8 cellular contexts compared by ENCODE assay signal in genomic region chr2:96146151-96146880, GRCh38. TPM values are rescaled to one million over a fixed set of nuclear protein-coding genes. Genes with fewer than 3 reads are reported as not detected.
A peak's percentile ranks its signal among the peaks of the same experiment; 100 is the strongest.
DNase-seq lines count a peak whose midpoint lies in the region; ATAC-seq and TF ChIP-seq lines count a peak whose summit lies in the region.

No MANE protein-coding gene starts in this region.

- H3K27me3 ChIP-seq in SJCRH30, result no peaks in the 10 kb centered on the region
- no peaks in the 10 kb centered on the region for H3K27me3 ChIP-seq in right lobe of liver

- H3K4me3 ChIP-seq in SJCRH30 (peak overlapping the region; percentile 50), right lobe of liver (no peak overlapping the region)

- peak; percentile 36 for ATAC-seq in GM18498 (IDR thresholded peaks at IDR 0.05; ENCODE audit: unreplicated experiment)
- peak; percentile 32 for ATAC-seq in HG02798 (IDR thresholded peaks at IDR 0.05; ENCODE audit: poor library complexity, unreplicated experiment)
- peak; percentile 25 to 48 (median 40) for ATAC-seq in right lobe of liver

- WGBS in right lobe of liver (ENCODE audit: insufficient coverage, low coverage, low lambda C conversion rate, missing lambda C conversion rate), result 100% methylated on average over 3 of the region's 20 CpGs

- no peak for TF ChIP-seq CTCF in right lobe of liver (IDR thresholded peaks at IDR 0.05)

- peak overlapping the region; percentile 86 for H3K4me3 Mint-ChIP-seq in activated naive CD4-positive, alpha-beta T cell treated with anti-CD3 and anti-CD28 coated beads for 36 hours

- CTCF ChIA-PET in activated naive CD4-positive, alpha-beta T cell treated with anti-CD3 and anti-CD28 coated beads for 36 hours (lab: Charles Lee), result interaction anchor here (0.9 to 18.5 kb wide), 7 partner anchors 11 to 30 kb away, joined by 3 to 482 read pairs (median 6); partner anchors contain the start of gene ADRA2B

- peak overlapping the region; percentile 99 for H3K27ac Mint-ChIP-seq in activated naive CD4-positive, alpha-beta T cell treated with anti-CD3 and anti-CD28 coated beads for 36 hours

- H3K4me1 ChIP-seq in SJCRH30, result peaks cover 42% of the 10 kb centered on the region
- no peaks in the 10 kb centered on the region for H3K4me1 ChIP-seq in right lobe of liver

- H3K27me3 Mint-ChIP-seq in activated naive CD4-positive, alpha-beta T cell treated with anti-CD3 and anti-CD28 coated beads for 36 hours (ENCODE audit: low read depth), result no peaks in the 10 kb centered on the region

- H3K27ac ChIP-seq in SJCRH30, result peak overlapping the region; percentile 91
- H3K27ac ChIP-seq in right lobe of liver, result peak overlapping the region; percentile 6 to 37 (median 20)

- DNase-seq in SJCRH30 (peak; percentile 61 to 75), right lobe of liver (peak; percentile 51 to 79 (median 70)), NCI-H446 treated with DMSO at 0.1 percent for 48 hours (lab: John Stamatoyannopoulos, UW) (no peak), epidermal melanocyte (ENCODE audit: insufficient read length, low spot score) (no peak)
- DNase-seq in activated naive CD4-positive, alpha-beta T cell treated with anti-CD3 and anti-CD28 coated beads for 36 hours, result peak; percentile 96
- peak; percentile 49 to 69 for DNase-seq in stimulated activated CD8-positive, alpha-beta memory T cell treated with anti-CD3 and anti-CD28 coated beads, Interleukin-4, amount 100 ng/mL, for 1 hour (ENCODE audit: low read depth in 2 of 2, low spot score in 1 of 2)

- peaks cover 56% of the 10 kb centered on the region for H3K4me1 Mint-ChIP-seq in activated naive CD4-positive, alpha-beta T cell treated with anti-CD3 and anti-CD28 coated beads for 36 hours (ENCODE audit: low read depth)

- intact Hi-C loops in activated naive CD4-positive, alpha-beta T cell treated with anti-CD3 and anti-CD28 coated beads for 36 hours (cut with micrococcal nuclease), result loop anchor here (1.0 to 5.0 kb wide), 6 partner anchors 18 to 816 kb away; partner anchors contain the start of gene CNNM4
- intact Hi-C loops in right lobe of liver (cut with DNase I), result no loop called here

- H3K36me3 Mint-ChIP-seq in activated naive CD4-positive, alpha-beta T cell treated with anti-CD3 and anti-CD28 coated beads for 36 hours (ENCODE audit: low read depth), result peaks cover 37% of the 10 kb centered on the region

- TF ChIP-seq POLR2A in right lobe of liver (IDR thresholded peaks at IDR 0.05), result peak; percentile 28

- H3K9me3 ChIP-seq in SJCRH30 (replicated peaks), result no peaks in the 10 kb centered on the region
- no peaks in the 10 kb centered on the region for H3K9me3 ChIP-seq in right lobe of liver

- H3K9me3 Mint-ChIP-seq in activated naive CD4-positive, alpha-beta T cell treated with anti-CD3 and anti-CD28 coated beads for 36 hours, result no peaks in the 10 kb centered on the region

- H3K36me3 ChIP-seq in SJCRH30 (no peaks in the 10 kb centered on the region), right lobe of liver (no peaks in the 10 kb centered on the region)

RNA-seq across cellular contexts. Expression of gene DUSP2, which starts 1.1 kb away (rescaled TPM):
- total RNA-seq in SJCRH30 (2014; rRNA removed; shearing (Covaris generic)), result 0.67 and 1.0 TPM in 2 replicates
- total RNA-seq in activated naive CD4-positive, alpha-beta T cell treated with anti-CD3 and anti-CD28 coated beads for 36 hours, result 100 to 1,000 TPM; 429 to 463 TPM
- total RNA-seq in right lobe of liver, result 1 to 10 TPM in 5 of 6 experiments, under 1 TPM in 1; 0.44 to 2.5 (median 1.2) TPM

RNA-seq across cellular contexts. Expression of gene ASTL, which starts 8.0 kb away (rescaled TPM):
- total RNA-seq in SJCRH30 (2014; rRNA removed; shearing (Covaris generic)), result not detected in 2 replicates
- total RNA-seq in activated naive CD4-positive, alpha-beta T cell treated with anti-CD3 and anti-CD28 coated beads for 36 hours, result 1 to 10 TPM; 2.5 to 2.6 TPM
- total RNA-seq in right lobe of liver, result not detected

RNA-seq across cellular contexts. Expression of gene ADRA2B, which starts 29.9 kb away (rescaled TPM):
- not detected in 2 replicates for total RNA-seq in SJCRH30 (2014; rRNA removed; shearing (Covaris generic))
- under 1 TPM; 0.52 TPM for total RNA-seq in activated naive CD4-positive, alpha-beta T cell treated with anti-CD3 and anti-CD28 coated beads for 36 hours
- 1 to 10 TPM; 1.7 to 8.1 (median 3.2) TPM for total RNA-seq in right lobe of liver

Comparison
In these comparisons a context has a peak if more than half of its experiments do, and no peak if none do; other contexts are left out.
1. DNase-seq: peak in SJCRH30 (2 of 2), activated naive CD4-positive, alpha-beta T cell treated with anti-CD3 and anti-CD28 coated beads for 36 hours (single experiment), right lobe of liver (3 of 3) and stimulated activated CD8-positive, alpha-beta memory T cell treated with anti-CD3 and anti-CD28 coated beads, Interleukin-4, amount 100 ng/mL, for 1 hour (2 of 2); none in NCI-H446 treated with DMSO at 0.1 percent for 48 hours (single experiment) and epidermal melanocyte (single experiment).
2. RNA of gene DUSP2, which starts 1.1 kb away (total RNA-seq): 429 to 463 TPM in activated naive CD4-positive, alpha-beta T cell treated with anti-CD3 and anti-CD28 coated beads for 36 hours; 0.44 to 2.5 TPM in right lobe of liver and 0.67 to 1.0 TPM in SJCRH30; every median in the first group is over 100 times any median in the second.
3. Peak in every context shown above with its lines, with median percentiles within 50 percentile points of each other: ATAC-seq.